ENCODE assay signal across 9 cellular contexts in the genomic region with DNA sequence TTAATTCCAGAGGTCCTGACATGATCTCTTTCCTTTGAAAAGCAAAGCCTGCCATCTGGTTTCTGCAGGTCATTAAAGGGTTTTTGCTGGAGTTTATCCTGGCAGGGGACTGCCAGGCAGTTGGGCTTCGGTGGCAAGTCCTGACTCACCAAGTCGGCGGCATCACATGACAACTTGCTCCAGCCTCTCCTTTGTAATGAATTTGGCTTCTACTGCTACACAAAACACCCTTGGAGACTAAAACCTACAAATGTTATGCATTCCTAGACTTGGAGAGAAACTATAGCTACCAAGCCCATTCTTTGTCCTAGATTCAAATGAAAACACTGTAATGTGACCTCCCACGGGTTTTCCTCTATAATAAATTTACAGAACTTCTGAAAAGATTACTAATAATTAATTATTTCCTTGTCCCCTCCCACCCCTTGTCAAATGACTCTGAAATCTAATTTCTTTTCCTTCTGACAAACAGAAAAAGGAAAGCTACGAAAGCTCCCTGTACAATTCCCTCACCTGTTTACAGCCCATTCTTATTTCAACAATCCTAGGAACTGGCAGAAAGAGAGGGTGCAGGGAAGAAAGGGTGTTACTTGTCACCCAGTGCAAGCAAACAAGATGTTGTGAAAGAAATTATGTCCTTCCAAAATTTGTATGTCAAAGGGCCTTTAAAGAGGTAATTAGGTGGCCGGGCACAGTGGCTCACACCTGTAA.
DNase-seq lines count a peak whose midpoint lies in the region; TF ChIP-seq lines count a peak whose summit lies in the region.
"Had no signal": no experiment of that assay in that cellular context is flagged by ENCODE, and none has a peak within 500 bp of the region (broad histone marks: within the 10 kb centered on the region; RNA-seq: fewer than 3 reads in every experiment).

No MANE protein-coding gene starts in this region.

- no peaks in the 10 kb centered on the region for H3K36me3 Mint-ChIP-seq in Calu3 (ENCODE audit: insufficient read depth, unreplicated experiment)

- CTCF ChIA-PET in Calu3 (lab: Charles Lee), result interaction anchor here (0.6 to 1.1 kb wide), 2 partner anchors 9 to 1176 kb away, joined by 3 read pairs; no protein-coding TSS in a partner anchor

- no TSS peak for BruUV-seq in Calu3 (replicated peaks; lab: Mats Ljungman, UMichigan)

- peak overlapping the region; percentile 64 for H3K27ac Mint-ChIP-seq in Calu3 (ENCODE audit: unreplicated experiment)

- intact Hi-C loops in Calu3 (cut with micrococcal nuclease; ENCODE audit: unreplicated experiment), result loop anchor here (2.0 kb wide), 1 partner anchor 39 kb away; no protein-coding TSS in a partner anchor

- DNase-seq in Calu3, result peak; percentile 69
- peak; percentile 60 for DNase-seq in NCI-H2029 treated with DMSO at 0.1 percent for 48 hours (lab: John Stamatoyannopoulos, UW)
- peak; percentile 19 for DNase-seq in dermis blood vessel endothelial cell
- DNase-seq in midbrain (lab: John Stamatoyannopoulos, UW), result peak; percentile 38
- no peak for DNase-seq in SIG-M5 (lab: John Stamatoyannopoulos, UW)
- DNase-seq in NK-92 (lab: John Stamatoyannopoulos, UW; ENCODE audit: unreplicated experiment), result no peak
- DNase-seq in inferior parietal cortex (ENCODE audit: extremely low spot score), result no peak
- DNase-seq in HuH-7.5 (ENCODE audit: low spot score), result no peak
- DNase-seq: activated CD4-positive, CD25-positive, alpha-beta regulatory T cell treated with anti-CD3 and anti-CD28 coated beads, Interleukin-2, amount 50 U/mL, for 72 hours had no signal

- H3K9me3 Mint-ChIP-seq in Calu3 (ENCODE audit: low read depth, unreplicated experiment), result no peaks in the 10 kb centered on the region

- no peak overlapping the region for H3K4me3 Mint-ChIP-seq in Calu3 (ENCODE audit: low read depth, unreplicated experiment)

- peaks cover 27% of the 10 kb centered on the region for H3K4me1 Mint-ChIP-seq in Calu3 (ENCODE audit: low read depth, unreplicated experiment)

- H3K27me3 Mint-ChIP-seq in Calu3 (ENCODE audit: unreplicated experiment), result no peaks in the 10 kb centered on the region

- TF ChIP-seq CTCF in Calu3 (IDR thresholded peaks at IDR 0.05; ENCODE audit: unreplicated experiment), result no peak

Comparison
In these comparisons a context has a peak if more than half of its experiments do, and no peak if none do; other contexts are left out.
1. DNase-seq: peak in Calu3 (single experiment), NCI-H2029 treated with DMSO at 0.1 percent for 48 hours (single experiment), dermis blood vessel endothelial cell (single experiment) and midbrain (single experiment); none in SIG-M5 (single experiment), NK-92 (single experiment), inferior parietal cortex (single experiment) and HuH-7.5 (single experiment).